9 cellular contexts compared by ENCODE assay signal in genomic region chr11:315051-315481, GRCh38. TPM values are rescaled to one million over a fixed set of nuclear protein-coding genes. Genes with fewer than 3 reads are reported as not detected.
DNase-seq lines count a peak whose midpoint lies in the region; ATAC-seq, FAIRE-seq and TF ChIP-seq lines count a peak whose summit lies in the region.
"Had no signal": no experiment of that assay in that cellular context is flagged by ENCODE, and none has a peak within 500 bp of the region (broad histone marks: within the 10 kb centered on the region; RNA-seq: fewer than 3 reads in every experiment).

No MANE protein-coding gene starts in this region.

- H3K9me3 ChIP-seq in skeletal muscle tissue (ENCODE audit: control insufficient read depth in 3 of 3, low read length in 3 of 3): no peaks in the 10 kb centered on the region

- peaks cover 10 to 23% (median 14%) of the 10 kb centered on the region in 3 donors for H3K27me3 ChIP-seq in skeletal muscle tissue (ENCODE audit: control insufficient read depth in 3 of 3, insufficient read depth in 3 of 3, low read length in 3 of 3)

- peaks cover 39% of the 10 kb centered on the region for H3K4me1 Mint-ChIP-seq in activated T-cell treated with anti-CD3 and anti-CD28 coated beads, Interleukin-2, amount 50 U/mL, for 72 hours (ENCODE audit: low read depth)

- no peaks in the 10 kb centered on the region for H3K27me3 Mint-ChIP-seq in activated T-cell treated with anti-CD3 and anti-CD28 coated beads, Interleukin-2, amount 50 U/mL, for 72 hours (ENCODE audit: low read depth)

- peak overlapping the region; percentile 82 for H3K27ac Mint-ChIP-seq in activated T-cell treated with anti-CD3 and anti-CD28 coated beads, Interleukin-2, amount 50 U/mL, for 72 hours

- no peak for DNase-seq in activated T-cell treated with anti-CD3 and anti-CD28 coated beads, Interleukin-2, amount 50 U/mL, for 72 hours
- no peak for DNase-seq in RCC 7860 (ENCODE audit: low spot score)

- peak overlapping the region; percentile 87 for H3K27ac ChIP-seq in skeletal muscle tissue (ENCODE audit: low read depth, low read length)

- H3K4me3 ChIP-seq in iPS-11a (ENCODE audit: low read depth, low read length): peak overlapping the region; percentile 75
- peak overlapping the region; percentile 70 to 87 (median 70) for H3K4me3 ChIP-seq in skeletal muscle tissue (ENCODE audit: low read length in 3 of 3)

- peak; percentile 23 for TF ChIP-seq POLR2A in GM19099 (IDR thresholded peaks at IDR 0.05; ENCODE audit: extremely low read depth, insufficient read length, low read depth)

- peak in 1 of 2 donors; percentile 11 for ATAC-seq in activated T-cell treated with anti-CD3 and anti-CD28 coated beads, Interleukin-2, amount 50 U/mL, for 72 hours (replicated peaks in 1 of 2)
- ATAC-seq in GM18870 (IDR thresholded peaks at IDR 0.05; ENCODE audit: unreplicated experiment) (no peak), GM19395 (IDR thresholded peaks at IDR 0.05; ENCODE audit: unreplicated experiment) (no peak), HG02588 (IDR thresholded peaks at IDR 0.05; ENCODE audit: unreplicated experiment) (no peak)

- no peaks in the 10 kb centered on the region for H3K9me3 Mint-ChIP-seq in activated T-cell treated with anti-CD3 and anti-CD28 coated beads, Interleukin-2, amount 50 U/mL, for 72 hours

- FAIRE-seq in RCC 7860 (lab: Jason Lieb, UNC): no peak
- FAIRE-seq: TTC549 had no signal

- peaks cover 0 to 2% (median 2%) of the 10 kb centered on the region in 3 donors for H3K36me3 ChIP-seq in skeletal muscle tissue (ENCODE audit: control insufficient read depth in 3 of 3, insufficient read depth in 3 of 3, low read length in 3 of 3)

- H3K36me3 Mint-ChIP-seq in activated T-cell treated with anti-CD3 and anti-CD28 coated beads, Interleukin-2, amount 50 U/mL, for 72 hours (ENCODE audit: insufficient read depth in 2 of 2): peaks cover 8 to 14% of the 10 kb centered on the region in 2 donors

- H3K4me3 Mint-ChIP-seq in activated T-cell treated with anti-CD3 and anti-CD28 coated beads, Interleukin-2, amount 50 U/mL, for 72 hours: peak overlapping the region; percentile 89 to 92

- peak overlapping the region; percentile 71 to 81 (median 73) for H3K9ac ChIP-seq in skeletal muscle tissue (ENCODE audit: low read depth in 1 of 3, low read length in 3 of 3)

- H3K4me1 ChIP-seq in skeletal muscle tissue (ENCODE audit: control insufficient read depth in 3 of 3, insufficient read depth in 3 of 3, low read length in 3 of 3): peaks cover 15 to 30% (median 22%) of the 10 kb centered on the region in 3 donors

RNA-seq across cellular contexts. Expression of gene IFITM1, which starts 1.2 kb away (rescaled TPM):
- 100 to 1,000 TPM; 306 to 384 TPM for total RNA-seq in activated T-cell treated with anti-CD3 and anti-CD28 coated beads, Interleukin-2, amount 50 U/mL, for 72 hours
- 13.0 TPM for total RNA-seq in skeletal muscle tissue

RNA-seq across cellular contexts. Expression of gene IFITM3, which starts 5.6 kb away (rescaled TPM):
- 10 to 100 TPM; 24.4 to 75.8 TPM for total RNA-seq in activated T-cell treated with anti-CD3 and anti-CD28 coated beads, Interleukin-2, amount 50 U/mL, for 72 hours
- 15.7 TPM for total RNA-seq in skeletal muscle tissue

RNA-seq across cellular contexts. Expression of gene IFITM2, which starts 7.5 kb away (rescaled TPM):
- total RNA-seq in activated T-cell treated with anti-CD3 and anti-CD28 coated beads, Interleukin-2, amount 50 U/mL, for 72 hours: 100 to 1,000 TPM; 542 to 639 TPM
- total RNA-seq in skeletal muscle tissue: 6.3 TPM

RNA-seq across cellular contexts. Expression of gene IFITM5, which starts 15.7 kb away (rescaled TPM):
- total RNA-seq in activated T-cell treated with anti-CD3 and anti-CD28 coated beads, Interleukin-2, amount 50 U/mL, for 72 hours: not detected
- not detected for total RNA-seq in skeletal muscle tissue

RNA-seq across cellular contexts. Expression of gene PGGHG, which starts 26.1 kb away (rescaled TPM):
- 100 to 1,000 TPM; 161 to 273 TPM for total RNA-seq in activated T-cell treated with anti-CD3 and anti-CD28 coated beads, Interleukin-2, amount 50 U/mL, for 72 hours
- total RNA-seq in skeletal muscle tissue: 2.6 TPM

Comparison
In these comparisons a context has a peak if more than half of its experiments do, and no peak if none do; other contexts are left out.
1. RNA of gene IFITM1, which starts 1.2 kb away (total RNA-seq): 306 to 384 TPM in activated T-cell treated with anti-CD3 and anti-CD28 coated beads, Interleukin-2, amount 50 U/mL, for 72 hours; 13.0 TPM in skeletal muscle tissue (single experiment); every median in the first group is over 10 times any median in the second.
2. RNA of gene IFITM2, which starts 7.5 kb away (total RNA-seq): 542 to 639 TPM in activated T-cell treated with anti-CD3 and anti-CD28 coated beads, Interleukin-2, amount 50 U/mL, for 72 hours; 6.3 TPM in skeletal muscle tissue (single experiment); every median in the first group is over 10 times any median in the second.